Comparison of ENCODE assay signal across 8 cellular contexts in genomic region chr19:34733826-34734600, GRCh38. TPM values are rescaled to one million over a fixed set of nuclear protein-coding genes. Genes with fewer than 3 reads are reported as not detected.
A peak's percentile ranks its signal among the peaks of the same experiment; 100 is the strongest.
DNase-seq lines count a peak whose midpoint lies in the region; ATAC-seq and TF ChIP-seq lines count a peak whose summit lies in the region.

Gene ZNF181, plus strand, starts transcription at chr19:34734243. Its CDS starts 795 bp downstream, at chr19:34735038.

- no peak for TF ChIP-seq RAD21 in neural cell (conservative IDR thresholded peaks at IDR 0.05)

- no peaks in the 10 kb centered on the region for H3K27me3 Mint-ChIP-seq in stimulated activated naive CD8-positive, alpha-beta T cell treated with anti-CD3 and anti-CD28 coated beads, Interleukin-15, amount 100 ng/mL, for 72 hours

- H3K9me2 ChIP-seq in neural cell (ENCODE audit: insufficient read depth, low read length): no peaks in the 10 kb centered on the region

- peak within 1 kb of the TSS; percentile 96 for H2AFZ ChIP-seq in neural cell (ENCODE audit: low read depth, low read length)

- no peaks in the 10 kb centered on the region for H3F3A ChIP-seq in neural cell (ENCODE audit: insufficient read depth, low read length, poor library complexity, severe bottlenecking)

- H3K27ac ChIP-seq in RWPE1 (peak within 1 kb of the TSS; percentile 93), neural cell (ENCODE audit: low read length) (peak within 1 kb of the TSS; percentile 95)

- H3K27me3 ChIP-seq in neural cell (ENCODE audit: insufficient read depth, low read depth, low read length): no peaks in the 10 kb centered on the region

- H3K36me3 ChIP-seq in neural cell (ENCODE audit: insufficient read depth, low read length): peaks cover 8% of the 10 kb centered on the region

- DNase-seq in EH (ENCODE audit: low read depth) (peak; percentile 90), GOT3 (lab: John Stamatoyannopoulos, UW) (peak; percentile 48), LHCN-M2 (ENCODE audit: low read depth) (peak; percentile 92), RWPE1 (ENCODE audit: low spot score) (peak; percentile 83), fibroblast of the conjunctiva (ENCODE audit: low read depth) (peak; percentile 70)
- DNase-seq in activated effector memory CD4-positive, alpha-beta T cell treated with Interleukin-2 at 50 U/mL for 16 hours: peak; percentile 70
- DNase-seq in stimulated activated naive CD8-positive, alpha-beta T cell treated with anti-CD3 and anti-CD28 coated beads, Interleukin-15, amount 100 ng/mL, for 72 hours: peak; percentile 77 to 84

- CTCF ChIA-PET in RWPE1 (lab: Yijun Ruan, JAX): interaction anchor here (0.7 kb wide), 1 partner anchor 39 kb away, joined by 4 read pairs; no protein-coding TSS in a partner anchor

- H3K9ac ChIP-seq in neural cell (ENCODE audit: low read length): peak within 1 kb of the TSS; percentile 95

- peak; percentile 87 for ATAC-seq in stimulated activated naive CD8-positive, alpha-beta T cell treated with anti-CD3 and anti-CD28 coated beads, Interleukin-15, amount 100 ng/mL, for 72 hours

- no peaks in the 10 kb centered on the region for H3K79me2 ChIP-seq in neural cell (replicated peaks; ENCODE audit: insufficient read depth, low read length)

- no peaks in the 10 kb centered on the region for H3K9me3 ChIP-seq in neural cell (ENCODE audit: low read length)

- H4K20me1 ChIP-seq in neural cell (ENCODE audit: insufficient read depth): no peaks in the 10 kb centered on the region

- H3K4me3 ChIP-seq in neural cell (ENCODE audit: low read length): peak within 1 kb of the TSS; percentile 99

- H3K4me2 ChIP-seq in neural cell (ENCODE audit: low read length): peak within 1 kb of the TSS; percentile 92

- POLR2A ChIA-PET in RWPE1 (lab: Yijun Ruan, JAX; ENCODE audit: low non-redundant PET): no interaction called here

- peak within 1 kb of the TSS; percentile 98 for H3K27ac Mint-ChIP-seq in stimulated activated naive CD8-positive, alpha-beta T cell treated with anti-CD3 and anti-CD28 coated beads, Interleukin-15, amount 100 ng/mL, for 72 hours

- TF ChIP-seq EP300 in neural cell (conservative IDR thresholded peaks at IDR 0.05; ENCODE audit: poor library complexity, severe bottlenecking): peak; percentile 44

- no peak for TF ChIP-seq CTCF in RWPE1 (conservative IDR thresholded peaks at IDR 0.05; ENCODE audit: low read depth)
- TF ChIP-seq CTCF in neural cell (IDR thresholded peaks at IDR 0.05; ENCODE audit: poor library complexity, severe bottlenecking): no peak

- peaks cover 26% of the 10 kb centered on the region for H3K4me1 Mint-ChIP-seq in stimulated activated naive CD8-positive, alpha-beta T cell treated with anti-CD3 and anti-CD28 coated beads, Interleukin-15, amount 100 ng/mL, for 72 hours

- peak within 1 kb of the TSS; percentile 87 to 94 for H3K4me3 Mint-ChIP-seq in stimulated activated naive CD8-positive, alpha-beta T cell treated with anti-CD3 and anti-CD28 coated beads, Interleukin-15, amount 100 ng/mL, for 72 hours

- H3K9me3 Mint-ChIP-seq in stimulated activated naive CD8-positive, alpha-beta T cell treated with anti-CD3 and anti-CD28 coated beads, Interleukin-15, amount 100 ng/mL, for 72 hours: peaks cover 11 to 24% of the 10 kb centered on the region in 2 donors

TF ChIP-seq in neural cell, 6 proteins besides CTCF, POLR2A, EP300 and RAD21:
- no peak for TF ChIP-seq SMC3 (conservative IDR thresholded peaks at IDR 0.05; ENCODE audit: poor library complexity)
- peak; percentile 73 for TF ChIP-seq POLR2AphosphoS5 (IDR thresholded peaks at IDR 0.05)
- TF ChIP-seq REST (IDR thresholded peaks at IDR 0.05; ENCODE audit: borderline replicate concordance): peak; percentile 9
- TF ChIP-seq TAF1 (IDR thresholded peaks at IDR 0.05; ENCODE audit: low read depth): peak; percentile 36
- TF ChIP-seq MXI1 (conservative IDR thresholded peaks at IDR 0.05; ENCODE audit: poor library complexity, severe bottlenecking): peak; percentile 83
- no peak for TF ChIP-seq EZH2 (IDR thresholded peaks at IDR 0.05; ENCODE audit: borderline replicate concordance, insufficient read depth, low read length, poor library complexity, severe bottlenecking)

RNA-seq across cellular contexts. Expression of gene ZNF181, which starts in this region (rescaled TPM):
- 26.7 and 28.4 TPM in 2 replicates for total RNA-seq in LHCN-M2 (2014; rRNA removed)
- polyA plus RNA-seq in LHCN-M2 (2012): 3.9 TPM
- 42.1 and 57.5 TPM in 2 replicates for polyA plus RNA-seq in neural cell
- polyA minus RNA-seq in neural cell: 68.5 and 68.9 TPM in 2 replicates

Comparison
In these comparisons a context has a peak if more than half of its experiments do, and no peak if none do; other contexts are left out.
1. Peak in every context shown above with its lines: DNase-seq, ATAC-seq, H3K4me3 ChIP-seq and H3K27ac ChIP-seq.